1 cellular context compared by ENCODE assay signal in the genomic region with DNA sequence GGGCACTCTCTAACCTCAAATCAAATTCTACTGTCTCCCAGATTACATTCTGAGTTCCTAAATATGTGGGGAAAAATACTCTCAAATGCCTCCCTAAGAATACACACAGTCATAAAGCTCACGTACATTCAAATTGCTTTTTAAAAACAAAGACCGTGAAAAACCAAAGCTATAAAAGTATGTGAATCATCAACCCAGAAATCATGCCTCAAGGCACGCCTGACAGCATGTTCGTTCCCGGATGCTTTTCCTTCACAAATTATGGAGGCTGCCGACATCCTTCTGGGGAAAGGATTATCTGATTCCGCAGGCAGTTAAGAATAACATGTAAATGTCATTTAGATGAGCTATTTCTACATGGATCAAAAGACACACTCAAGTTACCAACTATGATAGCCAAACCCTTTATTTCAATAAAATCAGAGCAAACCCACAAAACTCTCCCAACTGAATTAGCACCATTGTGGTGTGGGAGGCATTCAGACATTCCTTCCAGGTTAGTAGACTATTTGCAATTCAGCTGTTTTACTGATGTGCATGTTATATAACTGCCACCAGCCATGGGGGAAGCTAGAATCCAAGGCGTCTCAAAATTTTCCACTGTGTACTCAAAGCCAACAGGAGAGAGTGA.
TF ChIP-seq lines count a peak whose summit lies in the region.

No MANE protein-coding gene starts in this region.

TF ChIP-seq in HEK293, 187 proteins besides CTCF, POLR2A, EP300 and RAD21 (continued from another document and continues in another):
- TF ChIP-seq, protein P1, sequence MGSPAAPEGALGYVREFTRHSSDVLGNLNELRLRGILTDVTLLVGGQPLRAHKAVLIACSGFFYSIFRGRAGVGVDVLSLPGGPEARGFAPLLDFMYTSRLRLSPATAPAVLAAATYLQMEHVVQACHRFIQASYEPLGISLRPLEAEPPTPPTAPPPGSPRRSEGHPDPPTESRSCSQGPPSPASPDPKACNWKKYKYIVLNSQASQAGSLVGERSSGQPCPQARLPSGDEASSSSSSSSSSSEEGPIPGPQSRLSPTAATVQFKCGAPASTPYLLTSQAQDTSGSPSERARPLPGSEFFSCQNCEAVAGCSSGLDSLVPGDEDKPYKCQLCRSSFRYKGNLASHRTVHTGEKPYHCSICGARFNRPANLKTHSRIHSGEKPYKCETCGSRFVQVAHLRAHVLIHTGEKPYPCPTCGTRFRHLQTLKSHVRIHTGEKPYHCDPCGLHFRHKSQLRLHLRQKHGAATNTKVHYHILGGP (tag by site-specific recombination; IDR thresholded peaks at IDR 0.05) = no peak
- TF ChIP-seq MEIS1 (CRISPR knock-in tag; IDR thresholded peaks at IDR 0.05; ENCODE audit: borderline replicate concordance) (peak; percentile 24; the same call in 1 of the 2 replicates), TRIM28 (IDR thresholded peaks at IDR 0.05; ENCODE audit: borderline replicate concordance, low read length) (0 out of 2 replicates have a peak, but pooled peaks have one; percentile 51), HOXD13 (CRISPR knock-in tag; IDR thresholded peaks at IDR 0.05; ENCODE audit: borderline replicate concordance) (peak; percentile 97), ZBTB7A (tag by site-specific recombination; IDR thresholded peaks at IDR 0.05; ENCODE audit: low read depth) (no peak), ZNF175 (tag by site-specific recombination; IDR thresholded peaks at IDR 0.05) (no peak), KLF9 (tag by site-specific recombination; IDR thresholded peaks at IDR 0.05; ENCODE audit: low read depth) (no peak; the same call in 1 of the 2 replicates), ZNF2 (tag by site-specific recombination; IDR thresholded peaks at IDR 0.05) (no peak), ZNF335 (tag by site-specific recombination; conservative IDR thresholded peaks at IDR 0.05) (0 out of 2 replicates have a peak, but pooled peaks have one; percentile 22), HOXC10 (CRISPR knock-in tag; IDR thresholded peaks at IDR 0.05) (no peak), ZNF585B (tag by site-specific recombination; IDR thresholded peaks at IDR 0.05) (no peak), ZNF768 (tag by site-specific recombination; IDR thresholded peaks at IDR 0.05) (no peak), EGR2 (tag by site-specific recombination; IDR thresholded peaks at IDR 0.05; ENCODE audit: low read depth) (no peak), ZNF701 (tag by site-specific recombination; IDR thresholded peaks at IDR 0.05) (no peak), ZNF324 (tag by site-specific recombination; IDR thresholded peaks at IDR 0.05) (no peak), ZNF157 (tag by site-specific recombination; IDR thresholded peaks at IDR 0.05) (no peak), GLIS1 (tag by site-specific recombination; IDR thresholded peaks at IDR 0.05) (no peak)
- TF ChIP-seq, protein P2, sequence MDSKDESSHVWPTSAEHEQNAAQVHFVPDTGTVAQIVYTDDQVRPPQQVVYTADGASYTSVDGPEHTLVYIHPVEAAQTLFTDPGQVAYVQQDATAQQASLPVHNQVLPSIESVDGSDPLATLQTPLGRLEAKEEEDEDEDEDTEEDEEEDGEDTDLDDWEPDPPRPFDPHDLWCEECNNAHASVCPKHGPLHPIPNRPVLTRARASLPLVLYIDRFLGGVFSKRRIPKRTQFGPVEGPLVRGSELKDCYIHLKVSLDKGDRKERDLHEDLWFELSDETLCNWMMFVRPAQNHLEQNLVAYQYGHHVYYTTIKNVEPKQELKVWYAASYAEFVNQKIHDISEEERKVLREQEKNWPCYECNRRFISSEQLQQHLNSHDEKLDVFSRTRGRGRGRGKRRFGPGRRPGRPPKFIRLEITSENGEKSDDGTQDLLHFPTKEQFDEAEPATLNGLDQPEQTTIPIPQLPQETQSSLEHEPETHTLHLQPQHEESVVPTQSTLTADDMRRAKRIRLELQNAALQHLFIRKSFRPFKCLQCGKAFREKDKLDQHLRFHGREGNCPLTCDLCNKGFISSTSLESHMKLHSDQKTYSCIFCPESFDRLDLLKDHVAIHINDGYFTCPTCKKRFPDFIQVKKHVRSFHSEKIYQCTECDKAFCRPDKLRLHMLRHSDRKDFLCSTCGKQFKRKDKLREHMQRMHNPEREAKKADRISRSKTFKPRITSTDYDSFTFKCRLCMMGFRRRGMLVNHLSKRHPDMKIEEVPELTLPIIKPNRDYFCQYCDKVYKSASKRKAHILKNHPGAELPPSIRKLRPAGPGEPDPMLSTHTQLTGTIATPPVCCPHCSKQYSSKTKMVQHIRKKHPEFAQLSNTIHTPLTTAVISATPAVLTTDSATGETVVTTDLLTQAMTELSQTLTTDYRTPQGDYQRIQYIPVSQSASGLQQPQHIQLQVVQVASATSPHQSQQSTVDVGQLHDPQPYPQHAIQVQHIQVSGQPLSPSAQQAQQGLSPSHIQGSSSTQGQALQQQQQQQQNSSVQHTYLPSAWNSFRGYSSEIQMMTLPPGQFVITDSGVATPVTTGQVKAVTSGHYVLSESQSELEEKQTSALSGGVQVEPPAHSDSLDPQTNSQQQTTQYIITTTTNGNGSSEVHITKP (tag by site-specific recombination; IDR thresholded peaks at IDR 0.05) = no peak
- TF ChIP-seq, protein P3, sequence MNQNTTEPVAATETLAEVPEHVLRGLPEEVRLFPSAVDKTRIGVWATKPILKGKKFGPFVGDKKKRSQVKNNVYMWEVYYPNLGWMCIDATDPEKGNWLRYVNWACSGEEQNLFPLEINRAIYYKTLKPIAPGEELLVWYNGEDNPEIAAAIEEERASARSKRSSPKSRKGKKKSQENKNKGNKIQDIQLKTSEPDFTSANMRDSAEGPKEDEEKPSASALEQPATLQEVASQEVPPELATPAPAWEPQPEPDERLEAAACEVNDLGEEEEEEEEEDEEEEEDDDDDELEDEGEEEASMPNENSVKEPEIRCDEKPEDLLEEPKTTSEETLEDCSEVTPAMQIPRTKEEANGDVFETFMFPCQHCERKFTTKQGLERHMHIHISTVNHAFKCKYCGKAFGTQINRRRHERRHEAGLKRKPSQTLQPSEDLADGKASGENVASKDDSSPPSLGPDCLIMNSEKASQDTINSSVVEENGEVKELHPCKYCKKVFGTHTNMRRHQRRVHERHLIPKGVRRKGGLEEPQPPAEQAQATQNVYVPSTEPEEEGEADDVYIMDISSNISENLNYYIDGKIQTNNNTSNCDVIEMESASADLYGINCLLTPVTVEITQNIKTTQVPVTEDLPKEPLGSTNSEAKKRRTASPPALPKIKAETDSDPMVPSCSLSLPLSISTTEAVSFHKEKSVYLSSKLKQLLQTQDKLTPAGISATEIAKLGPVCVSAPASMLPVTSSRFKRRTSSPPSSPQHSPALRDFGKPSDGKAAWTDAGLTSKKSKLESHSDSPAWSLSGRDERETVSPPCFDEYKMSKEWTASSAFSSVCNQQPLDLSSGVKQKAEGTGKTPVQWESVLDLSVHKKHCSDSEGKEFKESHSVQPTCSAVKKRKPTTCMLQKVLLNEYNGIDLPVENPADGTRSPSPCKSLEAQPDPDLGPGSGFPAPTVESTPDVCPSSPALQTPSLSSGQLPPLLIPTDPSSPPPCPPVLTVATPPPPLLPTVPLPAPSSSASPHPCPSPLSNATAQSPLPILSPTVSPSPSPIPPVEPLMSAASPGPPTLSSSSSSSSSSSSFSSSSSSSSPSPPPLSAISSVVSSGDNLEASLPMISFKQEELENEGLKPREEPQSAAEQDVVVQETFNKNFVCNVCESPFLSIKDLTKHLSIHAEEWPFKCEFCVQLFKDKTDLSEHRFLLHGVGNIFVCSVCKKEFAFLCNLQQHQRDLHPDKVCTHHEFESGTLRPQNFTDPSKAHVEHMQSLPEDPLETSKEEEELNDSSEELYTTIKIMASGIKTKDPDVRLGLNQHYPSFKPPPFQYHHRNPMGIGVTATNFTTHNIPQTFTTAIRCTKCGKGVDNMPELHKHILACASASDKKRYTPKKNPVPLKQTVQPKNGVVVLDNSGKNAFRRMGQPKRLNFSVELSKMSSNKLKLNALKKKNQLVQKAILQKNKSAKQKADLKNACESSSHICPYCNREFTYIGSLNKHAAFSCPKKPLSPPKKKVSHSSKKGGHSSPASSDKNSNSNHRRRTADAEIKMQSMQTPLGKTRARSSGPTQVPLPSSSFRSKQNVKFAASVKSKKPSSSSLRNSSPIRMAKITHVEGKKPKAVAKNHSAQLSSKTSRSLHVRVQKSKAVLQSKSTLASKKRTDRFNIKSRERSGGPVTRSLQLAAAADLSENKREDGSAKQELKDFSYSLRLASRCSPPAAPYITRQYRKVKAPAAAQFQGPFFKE (tag by site-specific recombination; IDR thresholded peaks at IDR 0.05; ENCODE audit: borderline replicate concordance) = no peak
- TF ChIP-seq, protein P4, sequence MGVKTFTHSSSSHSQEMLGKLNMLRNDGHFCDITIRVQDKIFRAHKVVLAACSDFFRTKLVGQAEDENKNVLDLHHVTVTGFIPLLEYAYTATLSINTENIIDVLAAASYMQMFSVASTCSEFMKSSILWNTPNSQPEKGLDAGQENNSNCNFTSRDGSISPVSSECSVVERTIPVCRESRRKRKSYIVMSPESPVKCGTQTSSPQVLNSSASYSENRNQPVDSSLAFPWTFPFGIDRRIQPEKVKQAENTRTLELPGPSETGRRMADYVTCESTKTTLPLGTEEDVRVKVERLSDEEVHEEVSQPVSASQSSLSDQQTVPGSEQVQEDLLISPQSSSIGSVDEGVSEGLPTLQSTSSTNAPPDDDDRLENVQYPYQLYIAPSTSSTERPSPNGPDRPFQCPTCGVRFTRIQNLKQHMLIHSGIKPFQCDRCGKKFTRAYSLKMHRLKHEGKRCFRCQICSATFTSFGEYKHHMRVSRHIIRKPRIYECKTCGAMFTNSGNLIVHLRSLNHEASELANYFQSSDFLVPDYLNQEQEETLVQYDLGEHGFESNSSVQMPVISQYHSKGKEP (tag by site-specific recombination; IDR thresholded peaks at IDR 0.05) = peak; percentile 16; the same call in 1 of the 2 replicates
- TF ChIP-seq, protein P5, sequence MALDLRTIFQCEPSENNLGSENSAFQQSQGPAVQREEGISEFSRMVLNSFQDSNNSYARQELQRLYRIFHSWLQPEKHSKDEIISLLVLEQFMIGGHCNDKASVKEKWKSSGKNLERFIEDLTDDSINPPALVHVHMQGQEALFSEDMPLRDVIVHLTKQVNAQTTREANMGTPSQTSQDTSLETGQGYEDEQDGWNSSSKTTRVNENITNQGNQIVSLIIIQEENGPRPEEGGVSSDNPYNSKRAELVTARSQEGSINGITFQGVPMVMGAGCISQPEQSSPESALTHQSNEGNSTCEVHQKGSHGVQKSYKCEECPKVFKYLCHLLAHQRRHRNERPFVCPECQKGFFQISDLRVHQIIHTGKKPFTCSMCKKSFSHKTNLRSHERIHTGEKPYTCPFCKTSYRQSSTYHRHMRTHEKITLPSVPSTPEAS (tag by site-specific recombination; IDR thresholded peaks at IDR 0.05) = 0 out of 2 replicates have a peak, but pooled peaks have one; percentile 15
- TF ChIP-seq, protein P6, sequence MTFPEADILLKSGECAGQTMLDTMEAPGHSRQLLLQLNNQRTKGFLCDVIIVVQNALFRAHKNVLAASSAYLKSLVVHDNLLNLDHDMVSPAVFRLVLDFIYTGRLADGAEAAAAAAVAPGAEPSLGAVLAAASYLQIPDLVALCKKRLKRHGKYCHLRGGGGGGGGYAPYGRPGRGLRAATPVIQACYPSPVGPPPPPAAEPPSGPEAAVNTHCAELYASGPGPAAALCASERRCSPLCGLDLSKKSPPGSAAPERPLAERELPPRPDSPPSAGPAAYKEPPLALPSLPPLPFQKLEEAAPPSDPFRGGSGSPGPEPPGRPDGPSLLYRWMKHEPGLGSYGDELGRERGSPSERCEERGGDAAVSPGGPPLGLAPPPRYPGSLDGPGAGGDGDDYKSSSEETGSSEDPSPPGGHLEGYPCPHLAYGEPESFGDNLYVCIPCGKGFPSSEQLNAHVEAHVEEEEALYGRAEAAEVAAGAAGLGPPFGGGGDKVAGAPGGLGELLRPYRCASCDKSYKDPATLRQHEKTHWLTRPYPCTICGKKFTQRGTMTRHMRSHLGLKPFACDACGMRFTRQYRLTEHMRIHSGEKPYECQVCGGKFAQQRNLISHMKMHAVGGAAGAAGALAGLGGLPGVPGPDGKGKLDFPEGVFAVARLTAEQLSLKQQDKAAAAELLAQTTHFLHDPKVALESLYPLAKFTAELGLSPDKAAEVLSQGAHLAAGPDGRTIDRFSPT (tag by site-specific recombination; IDR thresholded peaks at IDR 0.05) = no peak
- TF ChIP-seq, protein P7, sequence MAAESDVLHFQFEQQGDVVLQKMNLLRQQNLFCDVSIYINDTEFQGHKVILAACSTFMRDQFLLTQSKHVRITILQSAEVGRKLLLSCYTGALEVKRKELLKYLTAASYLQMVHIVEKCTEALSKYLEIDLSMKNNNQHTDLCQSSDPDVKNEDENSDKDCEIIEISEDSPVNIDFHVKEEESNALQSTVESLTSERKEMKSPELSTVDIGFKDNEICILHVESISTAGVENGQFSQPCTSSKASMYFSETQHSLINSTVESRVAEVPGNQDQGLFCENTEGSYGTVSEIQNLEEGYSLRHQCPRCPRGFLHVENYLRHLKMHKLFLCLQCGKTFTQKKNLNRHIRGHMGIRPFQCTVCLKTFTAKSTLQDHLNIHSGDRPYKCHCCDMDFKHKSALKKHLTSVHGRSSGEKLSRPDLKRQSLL (tag by site-specific recombination; IDR thresholded peaks at IDR 0.05) = no peak
- TF ChIP-seq, protein P8, sequence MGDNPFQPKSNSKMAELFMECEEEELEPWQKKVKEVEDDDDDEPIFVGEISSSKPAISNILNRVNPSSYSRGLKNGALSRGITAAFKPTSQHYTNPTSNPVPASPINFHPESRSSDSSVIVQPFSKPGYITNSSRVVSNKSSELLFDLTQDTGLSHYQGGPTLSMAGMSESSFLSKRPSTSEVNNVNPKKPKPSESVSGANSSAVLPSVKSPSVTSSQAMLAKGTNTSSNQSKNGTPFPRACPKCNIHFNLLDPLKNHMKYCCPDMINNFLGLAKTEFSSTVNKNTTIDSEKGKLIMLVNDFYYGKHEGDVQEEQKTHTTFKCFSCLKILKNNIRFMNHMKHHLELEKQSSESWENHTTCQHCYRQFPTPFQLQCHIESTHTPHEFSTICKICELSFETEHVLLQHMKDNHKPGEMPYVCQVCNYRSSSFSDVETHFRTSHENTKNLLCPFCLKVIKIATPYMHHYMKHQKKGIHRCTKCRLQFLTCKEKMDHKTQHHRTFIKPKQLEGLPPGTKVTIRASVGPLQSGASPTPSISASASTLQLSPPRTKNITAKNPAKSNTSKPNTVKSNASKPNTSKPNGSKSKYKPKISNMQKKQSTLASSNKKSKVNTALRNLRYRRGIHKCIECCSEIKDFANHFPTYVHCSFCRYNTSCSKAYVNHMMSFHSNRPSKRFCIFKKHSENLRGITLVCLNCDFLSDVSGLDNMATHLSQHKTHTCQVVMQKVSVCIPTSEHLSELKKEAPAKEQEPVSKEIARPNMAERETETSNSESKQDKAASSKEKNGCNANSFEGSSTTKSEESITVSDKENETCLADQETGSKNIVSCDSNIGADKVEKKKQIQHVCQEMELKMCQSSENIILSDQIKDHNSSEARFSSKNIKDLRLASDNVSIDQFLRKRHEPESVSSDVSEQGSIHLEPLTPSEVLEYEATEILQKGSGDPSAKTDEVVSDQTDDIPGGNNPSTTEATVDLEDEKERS (tag by site-specific recombination; IDR thresholded peaks at IDR 0.05) = no peak
- TF ChIP-seq, protein P9, sequence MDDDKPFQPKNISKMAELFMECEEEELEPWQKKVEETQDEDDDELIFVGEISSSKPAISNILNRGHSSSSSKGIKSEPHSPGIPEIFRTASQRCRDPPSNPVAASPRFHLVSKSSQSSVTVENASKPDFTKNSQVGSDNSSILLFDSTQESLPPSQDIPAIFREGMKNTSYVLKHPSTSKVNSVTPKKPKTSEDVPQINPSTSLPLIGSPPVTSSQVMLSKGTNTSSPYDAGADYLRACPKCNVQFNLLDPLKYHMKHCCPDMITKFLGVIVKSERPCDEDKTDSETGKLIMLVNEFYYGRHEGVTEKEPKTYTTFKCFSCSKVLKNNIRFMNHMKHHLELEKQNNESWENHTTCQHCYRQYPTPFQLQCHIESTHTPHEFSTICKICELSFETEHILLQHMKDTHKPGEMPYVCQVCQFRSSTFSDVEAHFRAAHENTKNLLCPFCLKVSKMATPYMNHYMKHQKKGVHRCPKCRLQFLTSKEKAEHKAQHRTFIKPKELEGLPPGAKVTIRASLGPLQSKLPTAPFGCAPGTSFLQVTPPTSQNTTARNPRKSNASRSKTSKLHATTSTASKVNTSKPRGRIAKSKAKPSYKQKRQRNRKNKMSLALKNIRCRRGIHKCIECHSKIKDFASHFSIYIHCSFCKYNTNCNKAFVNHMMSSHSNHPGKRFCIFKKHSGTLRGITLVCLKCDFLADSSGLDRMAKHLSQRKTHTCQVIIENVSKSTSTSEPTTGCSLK (tag by site-specific recombination; IDR thresholded peaks at IDR 0.05) = no peak
